8 cellular contexts compared by ENCODE assay signal in the genomic region with DNA sequence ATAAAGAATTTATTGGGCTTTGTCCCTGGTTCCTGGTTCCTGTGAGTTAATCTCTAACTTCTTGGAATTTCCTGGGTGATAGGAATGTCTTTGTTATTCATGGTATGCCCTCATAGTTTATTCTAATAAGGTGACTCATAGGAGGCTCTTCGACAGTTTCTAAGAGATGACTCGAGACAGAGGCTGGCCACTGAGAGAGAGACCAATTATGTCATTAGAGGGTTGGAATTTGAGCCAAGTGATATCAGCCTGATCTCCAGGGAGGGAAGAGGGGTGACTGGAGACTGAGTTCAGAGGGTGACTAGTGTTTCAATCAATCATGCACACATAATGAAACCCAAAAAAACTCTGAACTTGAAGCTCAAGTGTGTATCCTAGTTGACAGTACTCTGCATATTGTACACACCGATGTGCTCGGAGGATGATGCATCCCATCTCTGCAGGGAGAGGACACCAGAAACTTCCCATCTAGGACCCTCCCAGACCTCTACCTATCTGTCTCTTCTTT.
A peak's percentile ranks its signal among the peaks of the same experiment; 100 is the strongest.
DNase-seq lines count a peak whose midpoint lies in the region; ATAC-seq and TF ChIP-seq lines count a peak whose summit lies in the region.
"Had no signal": no experiment of that assay in that cellular context is flagged by ENCODE, and none has a peak within 500 bp of the region (broad histone marks: within the 10 kb centered on the region; RNA-seq: fewer than 3 reads in every experiment).

No MANE protein-coding gene starts in this region.

- CTCF ChIA-PET in HEK293 (lab: Yijun Ruan, JAX) (interaction anchor here (1.2 to 1.7 kb wide), 2 partner anchors 10 to 195 kb away, joined by 3 to 4 read pairs; no protein-coding TSS in a partner anchor), GM10248 (lab: Yijun Ruan, JAX) (interaction anchor here (1.0 to 1.4 kb wide), 3 partner anchors 10 to 35 kb away, joined by 3 to 4 read pairs (median 3); no protein-coding TSS in a partner anchor)

- no peak overlapping the region for H3K4me3 Mint-ChIP-seq in CD14-positive monocyte

- H3K36me3 ChIP-seq in HEK293 (ENCODE audit: control insufficient read depth in 2 of 2, insufficient read depth in 1 of 2, low read length in 2 of 2), result no peaks in the 10 kb centered on the region
- H3K36me3 ChIP-seq in RWPE2 (ENCODE audit: low read depth), result no peaks in the 10 kb centered on the region

- DNase-seq in RWPE2 (ENCODE audit: low spot score) (peak; percentile 66), foreskin fibroblast (peak; percentile 90 to 93), skeletal muscle cell (ENCODE audit: low read depth) (peak; percentile 70), GM10248 (ENCODE audit: extremely low spot score) (no peak), CD14-positive monocyte (ENCODE audit: low spot score) (no peak)
- DNase-seq in stimulated activated CD4-positive, alpha-beta T cell treated with anti-CD3 and anti-CD28 coated beads, Interleukin-2, amount 100 ng/mL, for 24 hours, result no peak
- DNase-seq: anterior cingulate cortex had no signal

- intact Hi-C loops in CD14-positive monocyte (cut with micrococcal nuclease), result no loop called here

- no peaks in the 10 kb centered on the region for H3K36me3 Mint-ChIP-seq in CD14-positive monocyte

- TF ChIP-seq CTCF in HEK293 (tag by site-specific recombination; IDR thresholded peaks at IDR 0.05), result no peak
- TF ChIP-seq CTCF in RWPE2 (IDR thresholded peaks at IDR 0.05; ENCODE audit: poor library complexity, severe bottlenecking), result no peak
- TF ChIP-seq CTCF in foreskin fibroblast (IDR thresholded peaks at IDR 0.05; ENCODE audit: low read depth, low read length), result no peak
- no peak for TF ChIP-seq CTCF in GM10248 (IDR thresholded peaks at IDR 0.05; ENCODE audit: control extremely low read depth, extremely low read depth, low read depth, missing control alignments)
- no peak for TF ChIP-seq CTCF in CD14-positive monocyte (IDR thresholded peaks at IDR 0.05)

- peaks cover 6 to 20% (median 10%) of the 10 kb centered on the region in 7 donors for H3K9me3 Mint-ChIP-seq in CD14-positive monocyte

- H3K27me3 Mint-ChIP-seq in CD14-positive monocyte (ENCODE audit: low read depth in 3 of 3), result peaks cover 0 to 6% (median 2%) of the 10 kb centered on the region in 3 donors

- H3K4me1 ChIP-seq in HEK293 (ENCODE audit: control insufficient read depth, insufficient read depth, low read length) (peaks cover 6% of the 10 kb centered on the region; the same call in 1 of the 2 replicates), RWPE2 (ENCODE audit: insufficient read depth, poor library complexity, severe bottlenecking) (peaks cover 14% of the 10 kb centered on the region)

- H3K27ac Mint-ChIP-seq in CD14-positive monocyte, result no peak overlapping the region

- H3K9me3 ChIP-seq in HEK293 (ENCODE audit: control insufficient read depth, insufficient read depth, low read depth, low read length) (no peaks in the 10 kb centered on the region), RWPE2 (ENCODE audit: severe bottlenecking) (no peaks in the 10 kb centered on the region)

- no peak overlapping the region for H3K27ac ChIP-seq in HEK293 (ENCODE audit: extremely low read depth, low read depth, low read length)
- H3K27ac ChIP-seq in RWPE2 (ENCODE audit: poor library complexity, severe bottlenecking), result peak overlapping the region; percentile 97

- ATAC-seq in RWPE2 (ENCODE audit: low read depth), result peak; percentile 99

- no peak overlapping the region for H3K4me3 ChIP-seq in HEK293 (ENCODE audit: low read depth, low read length)
- no peak overlapping the region for H3K4me3 ChIP-seq in RWPE2 (ENCODE audit: severe bottlenecking)
- no peak overlapping the region for H3K4me3 ChIP-seq in foreskin fibroblast (ENCODE audit: low read depth in 1 of 2, low read length in 2 of 2)
- H3K4me3 ChIP-seq in skeletal muscle cell (ENCODE audit: low read depth, low read length), result no peak overlapping the region

- H3K27me3 ChIP-seq in RWPE2 (ENCODE audit: insufficient read depth, poor library complexity, severe bottlenecking), result no peaks in the 10 kb centered on the region

- POLR2A ChIA-PET in HEK293 (lab: Yijun Ruan, JAX) (no interaction called here), GM10248 (lab: Yijun Ruan, JAX) (no interaction called here)

- no peaks in the 10 kb centered on the region for H3K4me1 Mint-ChIP-seq in CD14-positive monocyte

TF ChIP-seq in HEK293, 187 proteins besides CTCF, POLR2A, EP300 and RAD21 (continues in another document):
- TF ChIP-seq ZBTB20 (tag by site-specific recombination; IDR thresholded peaks at IDR 0.05), result peak; percentile 49; the same call in 1 of the 2 replicates
- TF ChIP-seq, protein P1, sequence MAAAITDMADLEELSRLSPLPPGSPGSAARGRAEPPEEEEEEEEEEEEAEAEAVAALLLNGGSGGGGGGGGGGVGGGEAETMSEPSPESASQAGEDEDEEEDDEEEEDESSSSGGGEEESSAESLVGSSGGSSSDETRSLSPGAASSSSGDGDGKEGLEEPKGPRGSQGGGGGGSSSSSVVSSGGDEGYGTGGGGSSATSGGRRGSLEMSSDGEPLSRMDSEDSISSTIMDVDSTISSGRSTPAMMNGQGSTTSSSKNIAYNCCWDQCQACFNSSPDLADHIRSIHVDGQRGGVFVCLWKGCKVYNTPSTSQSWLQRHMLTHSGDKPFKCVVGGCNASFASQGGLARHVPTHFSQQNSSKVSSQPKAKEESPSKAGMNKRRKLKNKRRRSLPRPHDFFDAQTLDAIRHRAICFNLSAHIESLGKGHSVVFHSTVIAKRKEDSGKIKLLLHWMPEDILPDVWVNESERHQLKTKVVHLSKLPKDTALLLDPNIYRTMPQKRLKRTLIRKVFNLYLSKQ (tag by site-specific recombination; IDR thresholded peaks at IDR 0.05; ENCODE audit: borderline replicate concordance), result no peak
- TF ChIP-seq, protein P2, sequence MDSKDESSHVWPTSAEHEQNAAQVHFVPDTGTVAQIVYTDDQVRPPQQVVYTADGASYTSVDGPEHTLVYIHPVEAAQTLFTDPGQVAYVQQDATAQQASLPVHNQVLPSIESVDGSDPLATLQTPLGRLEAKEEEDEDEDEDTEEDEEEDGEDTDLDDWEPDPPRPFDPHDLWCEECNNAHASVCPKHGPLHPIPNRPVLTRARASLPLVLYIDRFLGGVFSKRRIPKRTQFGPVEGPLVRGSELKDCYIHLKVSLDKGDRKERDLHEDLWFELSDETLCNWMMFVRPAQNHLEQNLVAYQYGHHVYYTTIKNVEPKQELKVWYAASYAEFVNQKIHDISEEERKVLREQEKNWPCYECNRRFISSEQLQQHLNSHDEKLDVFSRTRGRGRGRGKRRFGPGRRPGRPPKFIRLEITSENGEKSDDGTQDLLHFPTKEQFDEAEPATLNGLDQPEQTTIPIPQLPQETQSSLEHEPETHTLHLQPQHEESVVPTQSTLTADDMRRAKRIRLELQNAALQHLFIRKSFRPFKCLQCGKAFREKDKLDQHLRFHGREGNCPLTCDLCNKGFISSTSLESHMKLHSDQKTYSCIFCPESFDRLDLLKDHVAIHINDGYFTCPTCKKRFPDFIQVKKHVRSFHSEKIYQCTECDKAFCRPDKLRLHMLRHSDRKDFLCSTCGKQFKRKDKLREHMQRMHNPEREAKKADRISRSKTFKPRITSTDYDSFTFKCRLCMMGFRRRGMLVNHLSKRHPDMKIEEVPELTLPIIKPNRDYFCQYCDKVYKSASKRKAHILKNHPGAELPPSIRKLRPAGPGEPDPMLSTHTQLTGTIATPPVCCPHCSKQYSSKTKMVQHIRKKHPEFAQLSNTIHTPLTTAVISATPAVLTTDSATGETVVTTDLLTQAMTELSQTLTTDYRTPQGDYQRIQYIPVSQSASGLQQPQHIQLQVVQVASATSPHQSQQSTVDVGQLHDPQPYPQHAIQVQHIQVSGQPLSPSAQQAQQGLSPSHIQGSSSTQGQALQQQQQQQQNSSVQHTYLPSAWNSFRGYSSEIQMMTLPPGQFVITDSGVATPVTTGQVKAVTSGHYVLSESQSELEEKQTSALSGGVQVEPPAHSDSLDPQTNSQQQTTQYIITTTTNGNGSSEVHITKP (tag by site-specific recombination; IDR thresholded peaks at IDR 0.05), result peak; percentile 59
- TF ChIP-seq YY1 (tag by site-specific recombination; IDR thresholded peaks at IDR 0.05), result no peak
- TF ChIP-seq ZNF621 (tag by site-specific recombination; IDR thresholded peaks at IDR 0.05), result no peak
- TF ChIP-seq ZNF426 (tag by site-specific recombination; IDR thresholded peaks at IDR 0.05), result no peak
- no peak for TF ChIP-seq ZNF571 (tag by site-specific recombination; IDR thresholded peaks at IDR 0.05)
- TF ChIP-seq ZNF174 (tag by site-specific recombination; IDR thresholded peaks at IDR 0.05), result no peak
- 0 out of 2 replicates have a peak, but pooled peaks have one; percentile 31 for TF ChIP-seq ZNF501 (tag by site-specific recombination; IDR thresholded peaks at IDR 0.05)
- no peak for TF ChIP-seq HOXC10 (CRISPR knock-in tag; IDR thresholded peaks at IDR 0.05)
- TF ChIP-seq, protein P3, sequence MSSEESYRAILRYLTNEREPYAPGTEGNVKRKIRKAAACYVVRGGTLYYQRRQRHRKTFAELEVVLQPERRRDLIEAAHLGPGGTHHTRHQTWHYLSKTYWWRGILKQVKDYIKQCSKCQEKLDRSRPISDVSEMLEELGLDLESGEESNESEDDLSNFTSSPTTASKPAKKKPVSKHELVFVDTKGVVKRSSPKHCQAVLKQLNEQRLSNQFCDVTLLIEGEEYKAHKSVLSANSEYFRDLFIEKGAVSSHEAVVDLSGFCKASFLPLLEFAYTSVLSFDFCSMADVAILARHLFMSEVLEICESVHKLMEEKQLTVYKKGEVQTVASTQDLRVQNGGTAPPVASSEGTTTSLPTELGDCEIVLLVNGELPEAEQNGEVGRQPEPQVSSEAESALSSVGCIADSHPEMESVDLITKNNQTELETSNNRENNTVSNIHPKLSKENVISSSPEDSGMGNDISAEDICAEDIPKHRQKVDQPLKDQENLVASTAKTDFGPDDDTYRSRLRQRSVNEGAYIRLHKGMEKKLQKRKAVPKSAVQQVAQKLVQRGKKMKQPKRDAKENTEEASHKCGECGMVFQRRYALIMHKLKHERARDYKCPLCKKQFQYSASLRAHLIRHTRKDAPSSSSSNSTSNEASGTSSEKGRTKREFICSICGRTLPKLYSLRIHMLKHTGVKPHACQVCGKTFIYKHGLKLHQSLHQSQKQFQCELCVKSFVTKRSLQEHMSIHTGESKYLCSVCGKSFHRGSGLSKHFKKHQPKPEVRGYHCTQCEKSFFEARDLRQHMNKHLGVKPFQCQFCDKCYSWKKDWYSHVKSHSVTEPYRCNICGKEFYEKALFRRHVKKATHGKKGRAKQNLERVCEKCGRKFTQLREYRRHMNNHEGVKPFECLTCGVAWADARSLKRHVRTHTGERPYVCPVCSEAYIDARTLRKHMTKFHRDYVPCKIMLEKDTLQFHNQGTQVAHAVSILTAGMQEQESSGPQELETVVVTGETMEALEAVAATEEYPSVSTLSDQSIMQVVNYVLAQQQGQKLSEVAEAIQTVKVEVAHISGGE (tag by site-specific recombination; conservative IDR thresholded peaks at IDR 0.05; ENCODE audit: low read depth), result no peak
- peak; percentile 72 for TF ChIP-seq KLF10 (tag by site-specific recombination; IDR thresholded peaks at IDR 0.05)

Comparison
In these comparisons a context has a peak if more than half of its experiments do, and no peak if none do; other contexts are left out.
1. DNase-seq: peak in RWPE2 (single experiment), foreskin fibroblast (2 of 2) and skeletal muscle cell (single experiment); none in GM10248 (single experiment), CD14-positive monocyte (single experiment) and stimulated activated CD4-positive, alpha-beta T cell treated with anti-CD3 and anti-CD28 coated beads, Interleukin-2, amount 100 ng/mL, for 24 hours (0 of 2).